9 cellular contexts compared by ENCODE assay signal in genomic region chr17:48194097-48194550, GRCh38.
A peak's percentile ranks its signal among the peaks of the same experiment; 100 is the strongest.
DNase-seq lines count a peak whose midpoint lies in the region; ATAC-seq, FAIRE-seq and TF ChIP-seq lines count a peak whose summit lies in the region.
"Had no signal": no experiment of that assay in that cellular context is flagged by ENCODE, and none has a peak within 500 bp of the region (broad histone marks: within the 10 kb centered on the region; RNA-seq: fewer than 3 reads in every experiment).

No MANE protein-coding gene starts in this region.

- H3K4me2 ChIP-seq in endothelial cell of umbilical vein (ENCODE audit: insufficient read depth, low read length): peak overlapping the region; percentile 14

- H3K27me3 ChIP-seq in ACC112 (ENCODE audit: insufficient read depth, low read length): peaks cover 33% of the 10 kb centered on the region
- H3K27me3 ChIP-seq in endothelial cell of umbilical vein (ENCODE audit: control insufficient read depth in 2 of 2, insufficient read depth in 2 of 2, low read length in 2 of 2): peaks cover 0 to under 1% of the 10 kb centered on the region in 2 experiments
- H3K27me3 ChIP-seq in esophagus squamous epithelium: peaks cover 0 to 83% (median 0%) of the 10 kb centered on the region in 4 donors

- no peak for TF ChIP-seq POLR2A in endothelial cell of umbilical vein (IDR thresholded peaks at IDR 0.05; ENCODE audit: low read depth, low read length)
- TF ChIP-seq POLR2A in esophagus squamous epithelium (IDR thresholded peaks at IDR 0.05): no peak

- CTCF ChIA-PET in endothelial cell of umbilical vein (lab: Charles Lee): interaction anchor here (1.0 to 2.6 kb wide), 7 partner anchors 10 to 65 kb away, joined by 3 to 12 read pairs (median 3); no protein-coding TSS in a partner anchor

- BruUV-seq in endothelial cell of umbilical vein (replicated peaks; lab: Mats Ljungman, UMichigan): no TSS peak

- H3K4me3 ChIP-seq in ACC112 (ENCODE audit: low read depth, low read length): no peak overlapping the region
- no peak overlapping the region for H3K4me3 ChIP-seq in endothelial cell of umbilical vein (replicated peaks in 1 of 3; ENCODE audit: insufficient read depth in 1 of 3, low read depth in 1 of 3, low read length in 3 of 3)
- no peak overlapping the region for H3K4me3 ChIP-seq in esophagus squamous epithelium

- intact Hi-C loops in endothelial cell of umbilical vein (cut with micrococcal nuclease) (no loop called here), esophagus squamous epithelium (cut with DNase I) (no loop called here)

- H2AFZ ChIP-seq in ACC112 (ENCODE audit: low read length, unreplicated experiment) (peak overlapping the region; percentile 47), endothelial cell of umbilical vein (ENCODE audit: low read depth, low read length) (peak overlapping the region; percentile 7)

- dilution Hi-C loops in endothelial cell of umbilical vein (cut with MboI; ENCODE audit: extremely low pct_ligation_motif_present, low sequenced_read_pairs): no loop called here

- H3K4me1 ChIP-seq in ACC112 (ENCODE audit: control insufficient read depth, insufficient read depth, low read length, unreplicated experiment) (peaks cover 9% of the 10 kb centered on the region), endothelial cell of umbilical vein (ENCODE audit: control insufficient read depth, extremely low read depth, insufficient read depth, low read length) (peaks cover 7% of the 10 kb centered on the region), esophagus squamous epithelium (no peaks in the 10 kb centered on the region)

- H3K9ac ChIP-seq in endothelial cell of umbilical vein (replicated peaks; ENCODE audit: extremely low read depth, insufficient read depth, low read length): no peak overlapping the region

- H3K27ac ChIP-seq in ACC112 (ENCODE audit: low read depth, low read length): no peak overlapping the region
- peak overlapping the region; percentile 26 for H3K27ac ChIP-seq in endothelial cell of umbilical vein (ENCODE audit: insufficient read depth, low read depth, low read length)
- H3K27ac ChIP-seq in esophagus squamous epithelium: no peak overlapping the region

- FAIRE-seq in endothelial cell of umbilical vein (lab: Jason Lieb, UNC) (peak; percentile 62), GM19239 (lab: Jason Lieb, UNC) (no peak)
- FAIRE-seq: keratinocyte had no signal

- H3K9me3 ChIP-seq in endothelial cell of umbilical vein (replicated peaks; ENCODE audit: control insufficient read depth, insufficient read depth, low read length): no peaks in the 10 kb centered on the region
- H3K9me3 ChIP-seq in esophagus squamous epithelium: no peaks in the 10 kb centered on the region

- POLR2A ChIA-PET in endothelial cell of umbilical vein (lab: Charles Lee): no interaction called here

- ATAC-seq in SK-N-SH treated with all-trans-retinoic acid at 6 μM for 48 hours: no peak

- WGBS in esophagus squamous epithelium, 2 donors: 43 to 57% methylated on average over 5 of the region's 5 CpGs

- H4K20me1 ChIP-seq in endothelial cell of umbilical vein (replicated peaks; ENCODE audit: control insufficient read depth, extremely low read depth, insufficient read depth, low read length): no peaks in the 10 kb centered on the region

- H3K79me2 ChIP-seq in ACC112 (ENCODE audit: control insufficient read depth, insufficient read depth, low read length, unreplicated experiment) (no peaks in the 10 kb centered on the region), endothelial cell of umbilical vein (ENCODE audit: control insufficient read depth, insufficient read depth, low read length) (no peaks in the 10 kb centered on the region)

- no peak for TF ChIP-seq CTCF in endothelial cell of umbilical vein (IDR thresholded peaks at IDR 0.05; ENCODE audit: extremely low read depth in 1 of 2, insufficient read depth in 1 of 2, low read depth in 1 of 2, low read length in 2 of 2)
- no peak for TF ChIP-seq CTCF in esophagus squamous epithelium (IDR thresholded peaks at IDR 0.05)

- H3K36me3 ChIP-seq in ACC112 (ENCODE audit: insufficient read depth, low read length) (no peaks in the 10 kb centered on the region), endothelial cell of umbilical vein (ENCODE audit: control insufficient read depth in 2 of 2, extremely low read depth in 1 of 2, insufficient read depth in 2 of 2, low read length in 2 of 2) (no peaks in the 10 kb centered on the region), esophagus squamous epithelium (no peaks in the 10 kb centered on the region)

- H3K9me1 ChIP-seq in endothelial cell of umbilical vein (replicated peaks; ENCODE audit: control insufficient read depth, extremely low read depth, insufficient read depth, low read length): no peaks in the 10 kb centered on the region

- DNase-seq in ELR (ENCODE audit: low read depth) (peak; percentile 96), NCI-H774 (lab: John Stamatoyannopoulos, UW) (peak; percentile 91), endothelial cell of umbilical vein (ENCODE audit: low read depth, low spot score) (peak; percentile 51), inferior parietal cortex (ENCODE audit: extremely low spot score) (no peak), esophagus squamous epithelium (lab: John Stamatoyannopoulos, UW) (no peak), GM19239 (ENCODE audit: insufficient read length, low spot score) (no peak)

TF ChIP-seq in endothelial cell of umbilical vein, 7 proteins besides CTCF, POLR2A, EP300 and RAD21:
- TF ChIP-seq MYC (IDR thresholded peaks at IDR 0.05; ENCODE audit: low read depth, low read length) (no peak), JUN (IDR thresholded peaks at IDR 0.05; ENCODE audit: borderline replicate concordance, insufficient read depth, insufficient read length, low read depth) (peak; percentile 80), MAX (IDR thresholded peaks at IDR 0.05; ENCODE audit: insufficient read depth, insufficient read length) (no peak), GATA2 (IDR thresholded peaks at IDR 0.05; ENCODE audit: insufficient read depth, insufficient read length, low read depth, low read length) (peak; percentile 60), FOS (IDR thresholded peaks at IDR 0.05; ENCODE audit: borderline replicate concordance, insufficient read depth, low read length) (peak; percentile 20), EZH2 (IDR thresholded peaks at IDR 0.05; ENCODE audit: borderline replicate concordance, low read depth, low read length, severe bottlenecking) (no peak), POLR2AphosphoS5 (IDR thresholded peaks at IDR 0.05; ENCODE audit: insufficient read depth, low read depth, low read length) (peak; percentile 45)

TF ChIP-seq in SK-N-SH treated with all-trans-retinoic acid at 6 μM for 48 hours, 23 proteins besides CTCF, POLR2A, EP300 and RAD21:
- TF ChIP-seq PPARA (CRISPR knock-in tag; IDR thresholded peaks at IDR 0.05; ENCODE audit: borderline replicate concordance): no peak
- TF ChIP-seq OSR1 (CRISPR knock-in tag; IDR thresholded peaks at IDR 0.05): no peak
- no peak for TF ChIP-seq ZNF8 (CRISPR knock-in tag; IDR thresholded peaks at IDR 0.05)
- no peak for TF ChIP-seq GLIS3 (CRISPR knock-in tag; IDR thresholded peaks at IDR 0.05)
- no peak for TF ChIP-seq TOX (CRISPR knock-in tag; IDR thresholded peaks at IDR 0.05; ENCODE audit: borderline replicate concordance)
- no peak for TF ChIP-seq PATZ1 (CRISPR knock-in tag; IDR thresholded peaks at IDR 0.05; ENCODE audit: borderline replicate concordance)
- TF ChIP-seq CSDC2 (CRISPR knock-in tag; IDR thresholded peaks at IDR 0.05): no peak
- TF ChIP-seq ARNTL (CRISPR knock-in tag; IDR thresholded peaks at IDR 0.05; ENCODE audit: borderline replicate concordance, low read depth): no peak
- no peak for TF ChIP-seq BACH2 (CRISPR knock-in tag; IDR thresholded peaks at IDR 0.05; ENCODE audit: borderline replicate concordance)
- no peak for TF ChIP-seq SNAI2 (CRISPR knock-in tag; IDR thresholded peaks at IDR 0.05)
- no peak for TF ChIP-seq ESRRG (CRISPR knock-in tag; IDR thresholded peaks at IDR 0.05)
- no peak for TF ChIP-seq ISL1 (CRISPR knock-in tag; IDR thresholded peaks at IDR 0.05)
- no peak for TF ChIP-seq TCF4 (CRISPR knock-in tag; IDR thresholded peaks at IDR 0.05; ENCODE audit: borderline replicate concordance)
- TF ChIP-seq ZFP3 (CRISPR knock-in tag; IDR thresholded peaks at IDR 0.05): no peak
TF ChIP-seq in SK-N-SH treated with all-trans-retinoic acid at 6 μM for 48 hours: peak in this region for 0.

Comparison
In these comparisons a context has a peak if more than half of its experiments do, and no peak if none do; other contexts are left out.
1. DNase-seq: peak in ELR (single experiment), NCI-H774 (single experiment) and endothelial cell of umbilical vein (single experiment); none in inferior parietal cortex (single experiment), esophagus squamous epithelium (single experiment) and GM19239 (single experiment).